8 cellular contexts compared by ENCODE assay signal in the genomic region with DNA sequence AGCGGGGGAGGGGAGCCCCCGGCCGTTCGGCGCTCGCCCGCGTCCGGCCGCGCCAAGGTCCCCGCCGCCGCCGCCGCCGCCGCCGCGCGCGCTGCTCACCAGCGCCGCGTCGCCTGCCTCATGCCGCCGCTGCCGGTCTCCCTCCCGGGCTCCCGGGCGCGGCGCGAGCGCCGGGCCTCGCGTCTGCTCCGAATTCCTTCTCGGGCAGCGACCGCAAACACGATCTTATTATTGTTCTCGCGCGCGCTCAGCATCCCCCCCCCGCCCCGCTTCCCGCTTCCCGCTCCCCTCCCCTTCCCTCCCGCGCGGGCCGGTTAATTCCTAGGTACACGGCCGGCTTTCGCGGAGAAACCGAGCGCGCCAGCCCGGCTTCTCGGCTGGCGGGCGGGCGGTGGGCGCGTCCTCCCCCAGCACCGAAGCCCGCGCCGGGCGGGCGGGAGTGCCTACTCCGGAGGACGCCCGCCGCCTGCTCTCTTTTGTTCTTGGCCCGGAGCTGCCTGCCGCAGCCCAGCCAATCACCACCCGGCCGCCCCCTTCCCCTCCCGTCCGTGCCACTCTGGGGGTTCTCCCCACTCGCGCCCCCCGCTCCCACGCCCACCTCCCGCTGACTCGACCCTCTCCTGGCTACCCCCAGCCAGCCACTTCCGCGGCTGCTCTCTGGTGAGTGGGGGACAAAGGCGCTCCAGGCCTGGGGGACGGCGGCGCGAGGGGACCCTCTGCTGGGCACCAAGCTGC. TPM values are rescaled to one million over a fixed set of nuclear protein-coding genes. Genes with fewer than 3 reads are reported as not detected.
DNase-seq lines count a peak whose midpoint lies in the region; ATAC-seq and TF ChIP-seq lines count a peak whose summit lies in the region.

A gene (minus strand): TSS at position 202 of the 735 bp plus-strand sequence. CDS start 409 bp downstream, outside the sequence.

- H3K4me1 ChIP-seq in skeletal muscle satellite cell (ENCODE audit: control insufficient read depth, insufficient read depth, low read length) = peaks cover 13% of the 10 kb centered on the region

- no peaks in the 10 kb centered on the region for H3K9me3 Mint-ChIP-seq in T-helper 2 cell treated with Interferon-gamma antibody and Interleukin-4, amounts not matched to agents 5 μg/mL and 100 μg/mL, for 36 hours
- H3K9me3 Mint-ChIP-seq in chondrocyte (ENCODE audit: low read depth) = no peaks in the 10 kb centered on the region

- no peak for TF ChIP-seq CTCF in AG10803 (conservative IDR thresholded peaks at IDR 0.05; ENCODE audit: low read length)
- peak; percentile 56 for TF ChIP-seq CTCF in chondrocyte (IDR thresholded peaks at IDR 0.05)

- H3K27me3 ChIP-seq in skeletal muscle satellite cell (ENCODE audit: control insufficient read depth, insufficient read depth, low read length) = no peaks in the 10 kb centered on the region

- no peak within 1 kb of the TSS for H3K27ac Mint-ChIP-seq in T-helper 2 cell treated with Interferon-gamma antibody and Interleukin-4, amounts not matched to agents 5 μg/mL and 100 μg/mL, for 36 hours
- H3K27ac Mint-ChIP-seq in chondrocyte (ENCODE audit: unreplicated experiment) = peak within 1 kb of the TSS; percentile 95

- H3K36me3 ChIP-seq in skeletal muscle satellite cell (ENCODE audit: insufficient read depth, low read length) = no peaks in the 10 kb centered on the region

- DNase-seq in AG10803 (ENCODE audit: low read depth) (peak; percentile 57), chondrocyte (ENCODE audit: low spot score) (no peak), islet precursor cell (peak; percentile 77)
- peak; percentile 31 for DNase-seq in Jurkat, Clone E6-1 (ENCODE audit: low read depth, low spot score)
- peak; percentile 11 for DNase-seq in T-helper 2 cell treated with Interferon-gamma antibody and Interleukin-4, amounts not matched to agents 5 μg/mL and 100 μg/mL, for 36 hours (ENCODE audit: low spot score)

- H3K4me3 Mint-ChIP-seq in T-helper 2 cell treated with Interferon-gamma antibody and Interleukin-4, amounts not matched to agents 5 μg/mL and 100 μg/mL, for 36 hours = peak within 1 kb of the TSS; percentile 92
- peak within 1 kb of the TSS; percentile 93 for H3K4me3 Mint-ChIP-seq in chondrocyte (ENCODE audit: unreplicated experiment)

- H3K27me3 Mint-ChIP-seq in T-helper 2 cell treated with Interferon-gamma antibody and Interleukin-4, amounts not matched to agents 5 μg/mL and 100 μg/mL, for 36 hours (ENCODE audit: low read depth) = peaks cover 36% of the 10 kb centered on the region
- no peaks in the 10 kb centered on the region for H3K27me3 Mint-ChIP-seq in chondrocyte (ENCODE audit: low read depth)

- peak within 1 kb of the TSS; percentile 70 for H3K4me3 ChIP-seq in AG10803 (ENCODE audit: low read length)
- peak within 1 kb of the TSS; percentile 77 for H3K4me3 ChIP-seq in Jurkat, Clone E6-1 (ENCODE audit: low read length)
- H3K4me3 ChIP-seq in skeletal muscle satellite cell (ENCODE audit: low read length) = peak within 1 kb of the TSS; percentile 75

- peak within 1 kb of the TSS; percentile 88 for H3K4me2 ChIP-seq in skeletal muscle satellite cell (ENCODE audit: low read length)

- ATAC-seq in GM18907 (IDR thresholded peaks at IDR 0.05; ENCODE audit: unreplicated experiment) = peak; percentile 41
- no peak for ATAC-seq in HG03159 (IDR thresholded peaks at IDR 0.05; ENCODE audit: unreplicated experiment)

- H3K9ac ChIP-seq in skeletal muscle satellite cell (ENCODE audit: low read depth, low read length) = peak within 1 kb of the TSS; percentile 91

- H3K4me1 Mint-ChIP-seq in T-helper 2 cell treated with Interferon-gamma antibody and Interleukin-4, amounts not matched to agents 5 μg/mL and 100 μg/mL, for 36 hours (ENCODE audit: low read depth) = peaks cover 7% of the 10 kb centered on the region
- peaks cover 34% of the 10 kb centered on the region for H3K4me1 Mint-ChIP-seq in chondrocyte (ENCODE audit: low read depth)

- H3K9me3 ChIP-seq in skeletal muscle satellite cell (replicated peaks; ENCODE audit: low read length) = no peaks in the 10 kb centered on the region

- peaks cover 6% of the 10 kb centered on the region for H3K36me3 Mint-ChIP-seq in T-helper 2 cell treated with Interferon-gamma antibody and Interleukin-4, amounts not matched to agents 5 μg/mL and 100 μg/mL, for 36 hours (ENCODE audit: low read depth)
- H3K36me3 Mint-ChIP-seq in chondrocyte (ENCODE audit: low read depth) = no peaks in the 10 kb centered on the region

RNA-seq across cellular contexts. Expression of the gene that starts here (rescaled TPM):
- 67.0 TPM for polyA plus RNA-seq in Jurkat, Clone E6-1 (2012; ENCODE audit: insufficient read depth, insufficient read length)
- total RNA-seq in chondrocyte = 84.3 to 93.1 TPM (median 92.2 TPM) in 3 replicates
- 16.4 and 30.2 TPM in 2 replicates for total RNA-seq in skeletal muscle satellite cell (2012; rRNA removed)
